1 cellular context compared by ENCODE assay signal in the genomic region with DNA sequence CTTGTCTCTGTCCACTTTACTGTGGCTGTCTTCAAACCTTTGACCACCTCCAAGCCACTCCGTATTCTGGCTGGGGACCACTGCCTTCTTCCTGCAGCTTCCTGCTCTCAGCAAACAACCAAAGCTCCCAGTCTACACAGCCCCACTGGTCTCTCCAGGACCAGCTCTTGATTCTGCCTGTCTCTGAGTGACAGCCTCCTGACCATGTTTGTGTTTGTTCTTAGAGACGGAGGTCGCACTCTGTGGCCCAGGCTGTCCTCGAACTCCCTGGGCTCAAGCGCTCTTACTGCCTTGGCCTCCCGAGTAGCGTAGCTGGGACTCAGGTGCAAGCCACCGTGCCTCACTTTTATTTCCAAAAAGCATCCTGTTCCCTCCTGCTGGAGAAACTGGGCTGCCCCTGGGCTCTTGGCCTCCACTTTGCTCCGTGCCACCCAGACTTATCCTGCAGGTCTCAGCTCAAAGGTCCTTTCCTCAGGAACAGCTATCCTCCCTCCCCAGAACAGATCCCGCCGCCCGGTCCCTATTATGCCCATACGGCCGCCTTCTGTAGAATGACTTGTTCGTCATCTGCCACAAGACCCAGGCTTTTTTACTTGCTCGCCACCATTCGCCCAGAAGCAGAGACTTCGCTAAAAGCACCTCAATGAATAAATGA.
TF ChIP-seq lines count a peak whose summit lies in the region.

No MANE protein-coding gene starts in this region.

TF ChIP-seq in GM23338, 12 proteins besides CTCF, POLR2A, EP300 and RAD21 (continued from another document):
- TF ChIP-seq, protein P1, sequence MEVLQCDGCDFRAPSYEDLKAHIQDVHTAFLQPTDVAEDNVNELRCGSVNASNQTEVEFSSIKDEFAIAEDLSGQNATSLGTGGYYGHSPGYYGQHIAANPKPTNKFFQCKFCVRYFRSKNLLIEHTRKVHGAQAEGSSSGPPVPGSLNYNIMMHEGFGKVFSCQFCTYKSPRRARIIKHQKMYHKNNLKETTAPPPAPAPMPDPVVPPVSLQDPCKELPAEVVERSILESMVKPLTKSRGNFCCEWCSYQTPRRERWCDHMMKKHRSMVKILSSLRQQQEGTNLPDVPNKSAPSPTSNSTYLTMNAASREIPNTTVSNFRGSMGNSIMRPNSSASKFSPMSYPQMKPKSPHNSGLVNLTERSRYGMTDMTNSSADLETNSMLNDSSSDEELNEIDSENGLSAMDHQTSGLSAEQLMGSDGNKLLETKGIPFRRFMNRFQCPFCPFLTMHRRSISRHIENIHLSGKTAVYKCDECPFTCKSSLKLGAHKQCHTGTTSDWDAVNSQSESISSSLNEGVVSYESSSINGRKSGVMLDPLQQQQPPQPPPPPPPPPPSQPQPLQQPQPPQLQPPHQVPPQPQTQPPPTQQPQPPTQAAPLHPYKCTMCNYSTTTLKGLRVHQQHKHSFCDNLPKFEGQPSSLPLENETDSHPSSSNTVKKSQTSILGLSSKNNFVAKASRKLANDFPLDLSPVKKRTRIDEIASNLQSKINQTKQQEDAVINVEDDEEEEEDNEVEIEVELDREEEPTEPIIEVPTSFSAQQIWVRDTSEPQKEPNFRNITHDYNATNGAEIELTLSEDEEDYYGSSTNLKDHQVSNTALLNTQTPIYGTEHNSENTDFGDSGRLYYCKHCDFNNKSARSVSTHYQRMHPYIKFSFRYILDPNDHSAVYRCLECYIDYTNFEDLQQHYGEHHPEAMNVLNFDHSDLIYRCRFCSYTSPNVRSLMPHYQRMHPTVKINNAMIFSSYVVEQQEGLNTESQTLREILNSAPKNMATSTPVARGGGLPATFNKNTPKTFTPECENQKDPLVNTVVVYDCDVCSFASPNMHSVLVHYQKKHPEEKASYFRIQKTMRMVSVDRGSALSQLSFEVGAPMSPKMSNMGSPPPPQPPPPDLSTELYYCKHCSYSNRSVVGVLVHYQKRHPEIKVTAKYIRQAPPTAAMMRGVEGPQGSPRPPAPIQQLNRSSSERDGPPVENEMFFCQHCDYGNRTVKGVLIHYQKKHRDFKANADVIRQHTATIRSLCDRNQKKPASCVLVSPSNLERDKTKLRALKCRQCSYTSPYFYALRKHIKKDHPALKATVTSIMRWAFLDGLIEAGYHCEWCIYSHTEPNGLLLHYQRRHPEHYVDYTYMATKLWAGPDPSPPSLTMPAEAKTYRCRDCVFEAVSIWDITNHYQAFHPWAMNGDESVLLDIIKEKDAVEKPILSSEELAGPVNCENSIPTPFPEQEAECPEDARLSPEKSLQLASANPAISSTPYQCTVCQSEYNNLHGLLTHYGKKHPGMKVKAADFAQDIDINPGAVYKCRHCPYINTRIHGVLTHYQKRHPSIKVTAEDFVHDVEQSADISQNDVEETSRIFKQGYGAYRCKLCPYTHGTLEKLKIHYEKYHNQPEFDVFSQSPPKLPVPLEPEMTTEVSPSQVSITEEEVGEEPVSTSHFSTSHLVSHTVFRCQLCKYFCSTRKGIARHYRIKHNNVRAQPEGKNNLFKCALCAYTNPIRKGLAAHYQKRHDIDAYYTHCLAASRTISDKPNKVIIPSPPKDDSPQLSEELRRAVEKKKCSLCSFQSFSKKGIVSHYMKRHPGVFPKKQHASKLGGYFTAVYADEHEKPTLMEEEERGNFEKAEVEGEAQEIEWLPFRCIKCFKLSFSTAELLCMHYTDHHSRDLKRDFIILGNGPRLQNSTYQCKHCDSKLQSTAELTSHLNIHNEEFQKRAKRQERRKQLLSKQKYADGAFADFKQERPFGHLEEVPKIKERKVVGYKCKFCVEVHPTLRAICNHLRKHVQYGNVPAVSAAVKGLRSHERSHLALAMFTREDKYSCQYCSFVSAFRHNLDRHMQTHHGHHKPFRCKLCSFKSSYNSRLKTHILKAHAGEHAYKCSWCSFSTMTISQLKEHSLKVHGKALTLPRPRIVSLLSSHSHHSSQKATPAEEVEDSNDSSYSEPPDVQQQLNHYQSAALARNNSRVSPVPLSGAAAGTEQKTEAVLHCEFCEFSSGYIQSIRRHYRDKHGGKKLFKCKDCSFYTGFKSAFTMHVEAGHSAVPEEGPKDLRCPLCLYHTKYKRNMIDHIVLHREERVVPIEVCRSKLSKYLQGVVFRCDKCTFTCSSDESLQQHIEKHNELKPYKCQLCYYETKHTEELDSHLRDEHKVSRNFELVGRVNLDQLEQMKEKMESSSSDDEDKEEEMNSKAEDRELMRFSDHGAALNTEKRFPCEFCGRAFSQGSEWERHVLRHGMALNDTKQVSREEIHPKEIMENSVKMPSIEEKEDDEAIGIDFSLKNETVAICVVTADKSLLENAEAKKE (CRISPR knock-in tag; IDR thresholded peaks at IDR 0.05), result no peak
- TF ChIP-seq JUNB (IDR thresholded peaks at IDR 0.05; ENCODE audit: unreplicated experiment) (no peak), EZH2phosphoT487 (IDR thresholded peaks at IDR 0.05; ENCODE audit: unreplicated experiment) (no peak), STAT1 (IDR thresholded peaks at IDR 0.05; ENCODE audit: unreplicated experiment) (no peak), CREB1 (CRISPR knock-in tag; IDR thresholded peaks at IDR 0.05; ENCODE audit: low read depth) (no peak)
